In the genomic region with DNA sequence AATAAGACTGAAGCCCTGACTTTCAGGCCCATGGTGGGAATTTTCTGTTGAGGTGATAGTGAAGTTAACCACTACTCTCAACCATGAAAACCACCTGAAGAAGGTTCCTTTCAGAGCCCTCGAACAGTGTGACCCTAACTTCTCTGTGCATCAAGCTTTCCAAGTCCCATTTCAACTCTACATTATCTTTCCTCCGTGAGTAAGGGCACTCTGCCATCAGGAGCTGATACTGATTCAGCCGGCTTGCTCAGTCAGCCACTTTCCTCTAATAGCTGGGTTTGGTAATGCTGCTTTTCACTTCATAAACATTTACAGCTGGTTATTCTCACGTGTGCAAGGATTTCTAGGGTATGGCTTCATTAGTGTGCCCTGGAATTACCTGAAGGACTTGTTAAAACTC, we compare ENCODE assay signal across 18 cellular contexts. TPM values are rescaled to one million over a fixed set of nuclear protein-coding genes. Genes with fewer than 3 reads are reported as not detected.
A peak's percentile ranks its signal among the peaks of the same experiment; 100 is the strongest.
DNase-seq lines count a peak whose midpoint lies in the region; ATAC-seq and TF ChIP-seq lines count a peak whose summit lies in the region.
"Had no signal": no experiment of that assay in that cellular context is flagged by ENCODE, and none has a peak within 500 bp of the region (broad histone marks: within the 10 kb centered on the region; RNA-seq: fewer than 3 reads in every experiment).

No MANE protein-coding gene starts in this region.

- intact Hi-C loops in heart left ventricle (cut with DNase I), result no loop called here

- POLR2A ChIA-PET in WTC11 (lab: Charles Lee), result no interaction called here

- WGBS in heart left ventricle, 4 donors, result 51 to 59% (median 53%) methylated on average over 4 of the region's 4 CpGs

- no peak overlapping the region for H3K4me3 Mint-ChIP-seq in WTC11
- H3K4me3 Mint-ChIP-seq: B cell; CD8-positive, alpha-beta T cell; H9 had no signal

- no peaks in the 10 kb centered on the region for H3K9me3 ChIP-seq in heart left ventricle
- no peaks in the 10 kb centered on the region for H3K9me3 ChIP-seq in right atrium auricular region
- H3K9me3 ChIP-seq: BLaER1 treated with 17β-estradiol and CSF1 and Interleukin-3, amounts not matched to agents 10 nM and 100 nM had no signal

- TF ChIP-seq CTCF in heart left ventricle (IDR thresholded peaks at IDR 0.05) (no peak), right atrium auricular region (IDR thresholded peaks at IDR 0.05) (no peak), WTC11 (IDR thresholded peaks at IDR 0.05) (no peak), fibroblast of the aortic adventitia (IDR thresholded peaks at IDR 0.05; ENCODE audit: insufficient read depth, low read length) (no peak)

- H3K4me1 Mint-ChIP-seq in WTC11, result no peaks in the 10 kb centered on the region
- H3K4me1 Mint-ChIP-seq: B cell, H9 had no signal

- H3K27me3 Mint-ChIP-seq in WTC11 (ENCODE audit: low read depth), result no peaks in the 10 kb centered on the region
- H3K27me3 Mint-ChIP-seq: B cell had no signal

- CTCF ChIA-PET in WTC11 (lab: Charles Lee), result interaction anchor here (0.5 to 0.6 kb wide), 3 partner anchors 12 to 1336 kb away, joined by 3 read pairs; no protein-coding TSS in a partner anchor

- TF ChIP-seq POLR2A in heart left ventricle (IDR thresholded peaks at IDR 0.05), result no peak

- H3K27me3 ChIP-seq in heart left ventricle (no peaks in the 10 kb centered on the region), right atrium auricular region (no peaks in the 10 kb centered on the region)
- H3K27me3 ChIP-seq: BLaER1 treated with 17β-estradiol and CSF1 and Interleukin-3, amounts not matched to agents 10 nM and 100 nM had no signal

- no peaks in the 10 kb centered on the region for H3K9me3 Mint-ChIP-seq in WTC11
- H3K9me3 Mint-ChIP-seq: CD8-positive, alpha-beta T cell; H9 had no signal

- H3K4me1 ChIP-seq in heart left ventricle (peaks cover 0 to 6% (median 0%) of the 10 kb centered on the region in 12 donors), right atrium auricular region (no peaks in the 10 kb centered on the region)

- H3K36me3 ChIP-seq in heart left ventricle (peaks cover 0 to 95% (median 70%) of the 10 kb centered on the region in 9 donors), right atrium auricular region (peaks cover 50% of the 10 kb centered on the region)

- peak; percentile 47 to 75 (median 66) for ATAC-seq in heart left ventricle
- no peak for ATAC-seq in WTC11
- no peak for ATAC-seq in GM18858 (IDR thresholded peaks at IDR 0.05; ENCODE audit: unreplicated experiment)
- ATAC-seq in HG03175 (IDR thresholded peaks at IDR 0.05; ENCODE audit: unreplicated experiment), result no peak
- ATAC-seq: CD8-positive, alpha-beta T cell; GM12878 had no signal

- no peak for DNase-seq in heart left ventricle
- no peak for DNase-seq in right atrium auricular region (ENCODE audit: low spot score)
- no peak for DNase-seq in WTC11 (ENCODE audit: low spot score)
- peak; percentile 3 for DNase-seq in fibroblast of the aortic adventitia (ENCODE audit: low read depth)
- DNase-seq: Calu3; CD8-positive, alpha-beta T cell; DMS 273 treated with DMSO at 0.1 percent for 48 hours; DMS53; DND-41; EL; H9 had no signal

- no peak overlapping the region for H3K27ac ChIP-seq in heart left ventricle
- H3K27ac ChIP-seq in right atrium auricular region, result no peak overlapping the region
- H3K27ac ChIP-seq: BLaER1 treated with 17β-estradiol and CSF1 and Interleukin-3, amounts not matched to agents 10 nM and 100 nM had no signal

- H3K4me3 ChIP-seq in heart left ventricle, result no peak overlapping the region
- no peak overlapping the region for H3K4me3 ChIP-seq in right atrium auricular region
- no peak overlapping the region for H3K4me3 ChIP-seq in fibroblast of the aortic adventitia (ENCODE audit: low read depth, low read length)
- H3K4me3 ChIP-seq: BLaER1 treated with 17β-estradiol and CSF1 and Interleukin-3, amounts not matched to agents 10 nM and 100 nM; GM12878 had no signal

- peaks cover 14% of the 10 kb centered on the region for H3K36me3 Mint-ChIP-seq in WTC11

- H3K27ac Mint-ChIP-seq in WTC11, result peak overlapping the region; percentile 44; the same call in 1 of the 2 replicates
- H3K27ac Mint-ChIP-seq: B cell; CD8-positive, alpha-beta T cell; H9 had no signal

TF ChIP-seq in WTC11, 78 proteins besides CTCF, POLR2A, EP300 and RAD21:
- TF ChIP-seq, protein P1, sequence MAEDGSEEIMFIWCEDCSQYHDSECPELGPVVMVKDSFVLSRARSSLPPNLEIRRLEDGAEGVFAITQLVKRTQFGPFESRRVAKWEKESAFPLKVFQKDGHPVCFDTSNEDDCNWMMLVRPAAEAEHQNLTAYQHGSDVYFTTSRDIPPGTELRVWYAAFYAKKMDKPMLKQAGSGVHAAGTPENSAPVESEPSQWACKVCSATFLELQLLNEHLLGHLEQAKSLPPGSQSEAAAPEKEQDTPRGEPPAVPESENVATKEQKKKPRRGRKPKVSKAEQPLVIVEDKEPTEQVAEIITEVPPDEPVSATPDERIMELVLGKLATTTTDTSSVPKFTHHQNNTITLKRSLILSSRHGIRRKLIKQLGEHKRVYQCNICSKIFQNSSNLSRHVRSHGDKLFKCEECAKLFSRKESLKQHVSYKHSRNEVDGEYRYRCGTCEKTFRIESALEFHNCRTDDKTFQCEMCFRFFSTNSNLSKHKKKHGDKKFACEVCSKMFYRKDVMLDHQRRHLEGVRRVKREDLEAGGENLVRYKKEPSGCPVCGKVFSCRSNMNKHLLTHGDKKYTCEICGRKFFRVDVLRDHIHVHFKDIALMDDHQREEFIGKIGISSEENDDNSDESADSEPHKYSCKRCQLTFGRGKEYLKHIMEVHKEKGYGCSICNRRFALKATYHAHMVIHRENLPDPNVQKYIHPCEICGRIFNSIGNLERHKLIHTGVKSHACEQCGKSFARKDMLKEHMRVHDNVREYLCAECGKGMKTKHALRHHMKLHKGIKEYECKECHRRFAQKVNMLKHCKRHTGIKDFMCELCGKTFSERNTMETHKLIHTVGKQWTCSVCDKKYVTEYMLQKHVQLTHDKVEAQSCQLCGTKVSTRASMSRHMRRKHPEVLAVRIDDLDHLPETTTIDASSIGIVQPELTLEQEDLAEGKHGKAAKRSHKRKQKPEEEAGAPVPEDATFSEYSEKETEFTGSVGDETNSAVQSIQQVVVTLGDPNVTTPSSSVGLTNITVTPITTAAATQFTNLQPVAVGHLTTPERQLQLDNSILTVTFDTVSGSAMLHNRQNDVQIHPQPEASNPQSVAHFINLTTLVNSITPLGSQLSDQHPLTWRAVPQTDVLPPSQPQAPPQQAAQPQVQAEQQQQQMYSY (CRISPR knock-in tag; IDR thresholded peaks at IDR 0.05), result no peak
- TF ChIP-seq TEAD1 (CRISPR knock-in tag; IDR thresholded peaks at IDR 0.05), result no peak
- TF ChIP-seq, protein P2, sequence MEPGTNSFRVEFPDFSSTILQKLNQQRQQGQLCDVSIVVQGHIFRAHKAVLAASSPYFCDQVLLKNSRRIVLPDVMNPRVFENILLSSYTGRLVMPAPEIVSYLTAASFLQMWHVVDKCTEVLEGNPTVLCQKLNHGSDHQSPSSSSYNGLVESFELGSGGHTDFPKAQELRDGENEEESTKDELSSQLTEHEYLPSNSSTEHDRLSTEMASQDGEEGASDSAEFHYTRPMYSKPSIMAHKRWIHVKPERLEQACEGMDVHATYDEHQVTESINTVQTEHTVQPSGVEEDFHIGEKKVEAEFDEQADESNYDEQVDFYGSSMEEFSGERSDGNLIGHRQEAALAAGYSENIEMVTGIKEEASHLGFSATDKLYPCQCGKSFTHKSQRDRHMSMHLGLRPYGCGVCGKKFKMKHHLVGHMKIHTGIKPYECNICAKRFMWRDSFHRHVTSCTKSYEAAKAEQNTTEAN (CRISPR knock-in tag; IDR thresholded peaks at IDR 0.05), result no peak
- no peak for TF ChIP-seq JUN (CRISPR knock-in tag; IDR thresholded peaks at IDR 0.05)
- no peak for TF ChIP-seq SP1 (CRISPR knock-in tag; conservative IDR thresholded peaks at IDR 0.05)
- TF ChIP-seq NFYB (CRISPR knock-in tag; conservative IDR thresholded peaks at IDR 0.05; ENCODE audit: low read depth), result no peak
- no peak for TF ChIP-seq NR1H2 (CRISPR knock-in tag; IDR thresholded peaks at IDR 0.05)

RNA-seq across cellular contexts. Expression of a gene that starts 10.7 kb away (rescaled TPM):
- total RNA-seq in heart left ventricle, result 1 to 10 TPM in 2 of 9 donors, under 1 TPM in 7; 0.14 to 3.0 (median 0.38) TPM
- under 1 TPM; 0.14 to 0.30 TPM for polyA plus RNA-seq in heart left ventricle
- under 1 TPM; 0.37 to 0.39 TPM for total RNA-seq in right atrium auricular region
- total RNA-seq in WTC11 (2021), result 0.11 to 0.23 TPM (median 0.17 TPM) in 3 replicates
- total RNA-seq in fibroblast of the aortic adventitia (ENCODE audit: low replicate concordance), result not detected in 2 replicates
- total RNA-seq: A172, Calu3, H1 had no signal

RNA-seq across cellular contexts. Expression of a gene that starts 51.2 kb away (rescaled TPM):
- total RNA-seq in heart left ventricle (10 to 100 TPM; 35.5 to 87.7 (median 63.1) TPM), right atrium auricular region (10 to 100 TPM; 70.9 to 83.0 TPM), WTC11 (2021) (83.2 to 89.4 TPM (median 88.4 TPM) in 3 replicates), fibroblast of the aortic adventitia (ENCODE audit: low replicate concordance) (30.3 and 59.1 TPM in 2 replicates)
- 100 to 1,000 TPM in 1 of 2 donors, 10 to 100 TPM in 1; 58.1 to 101 TPM for polyA plus RNA-seq in heart left ventricle

Comparison
In these comparisons a context has a peak if more than half of its experiments do, and no peak if none do; other contexts are left out.
1. ATAC-seq: peak in heart left ventricle (4 of 4); none in WTC11 (single experiment), GM18858 (single experiment) and HG03175 (single experiment).